8 cellular contexts compared by ENCODE assay signal in the genomic region with DNA sequence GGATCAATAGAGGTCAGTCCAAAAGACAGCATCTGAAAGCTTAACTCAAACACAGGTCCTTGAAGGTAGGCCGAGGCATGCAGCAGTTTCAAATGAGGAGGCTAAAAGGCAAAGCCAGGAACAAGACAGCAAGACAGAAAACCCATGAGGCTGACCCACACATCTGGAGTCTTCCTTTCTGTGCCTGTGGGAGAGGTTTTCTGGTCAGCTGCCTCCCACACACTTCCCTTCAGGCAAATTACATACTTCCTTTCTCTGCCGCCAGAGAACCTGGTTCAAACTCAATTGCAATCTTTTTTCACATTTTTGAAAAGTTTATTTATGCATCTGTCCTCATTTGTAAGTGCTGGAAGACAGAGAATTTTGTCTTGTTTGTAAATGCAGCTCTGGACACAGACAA. TPM values are rescaled to one million over a fixed set of nuclear protein-coding genes. Genes with fewer than 3 reads are reported as not detected.
DNase-seq lines count a peak whose midpoint lies in the region; ATAC-seq and TF ChIP-seq lines count a peak whose summit lies in the region.

No MANE protein-coding gene starts in this region.

- peak; percentile 83 for ATAC-seq in HG02973 (IDR thresholded peaks at IDR 0.05; ENCODE audit: unreplicated experiment)
- peak; percentile 60 to 69 for ATAC-seq in lower lobe of right lung

- no peaks in the 10 kb centered on the region for H3K9me3 ChIP-seq in lower lobe of right lung
- no peaks in the 10 kb centered on the region for H3K9me3 ChIP-seq in stomach

- H3K27me3 Mint-ChIP-seq in activated naive CD4-positive, alpha-beta T cell treated with anti-CD3 and anti-CD28 coated beads for 36 hours (ENCODE audit: low read depth) = no peaks in the 10 kb centered on the region

- H3K4me3 ChIP-seq in lower lobe of right lung (no peak overlapping the region), stomach (no peak overlapping the region)

- WGBS in stomach, 5 donors = 43 to 81% (median 62%) methylated on average over 2 of the region's 2 CpGs

- TF ChIP-seq CTCF in lower lobe of right lung (IDR thresholded peaks at IDR 0.05) = no peak
- no peak for TF ChIP-seq CTCF in stomach (IDR thresholded peaks at IDR 0.05)

- TF ChIP-seq EP300 in stomach (IDR thresholded peaks at IDR 0.05) = no peak

- peaks cover 21% of the 10 kb centered on the region for H3K36me3 ChIP-seq in lower lobe of right lung
- peaks cover 0 to 15% (median 5%) of the 10 kb centered on the region in 4 donors for H3K36me3 ChIP-seq in stomach

- no peak for TF ChIP-seq POLR2A in stomach (IDR thresholded peaks at IDR 0.05)

- no peaks in the 10 kb centered on the region for H3K9me3 Mint-ChIP-seq in activated naive CD4-positive, alpha-beta T cell treated with anti-CD3 and anti-CD28 coated beads for 36 hours

- intact Hi-C loops in activated naive CD4-positive, alpha-beta T cell treated with anti-CD3 and anti-CD28 coated beads for 36 hours (cut with micrococcal nuclease) = no loop called here
- intact Hi-C loops in lower lobe of right lung (cut with DNase I) (no loop called here), stomach (cut with DNase I; ENCODE audit: low total_unique reads) (no loop called here)

- H3K27ac ChIP-seq in lower lobe of right lung (peak overlapping the region; percentile 1), stomach (peak overlapping the region in 1 of 5 donors; percentile 46)

- H3K27me3 ChIP-seq in lower lobe of right lung (ENCODE audit: low read depth) (no peaks in the 10 kb centered on the region), stomach (no peaks in the 10 kb centered on the region)

- peak; percentile 18 for DNase-seq in activated naive CD4-positive, alpha-beta T cell treated with anti-CD3 and anti-CD28 coated beads for 36 hours
- no peak for DNase-seq in activated naive CD4-positive, alpha-beta T cell (lab: John Stamatoyannopoulos, UW)
- DNase-seq in UCSD-AML1 (lab: John Stamatoyannopoulos, UW; ENCODE audit: unreplicated experiment) (peak; percentile 60), lower lobe of right lung (no peak), NCI-H446 (lab: John Stamatoyannopoulos, UW) (no peak), stomach (no peak)
- DNase-seq in activated effector memory CD4-positive, alpha-beta T cell treated with Interleukin-2 at 50 U/mL for 16 hours = no peak

- peak overlapping the region; percentile 47 for H3K27ac Mint-ChIP-seq in activated naive CD4-positive, alpha-beta T cell treated with anti-CD3 and anti-CD28 coated beads for 36 hours

- no peak overlapping the region for H3K4me3 Mint-ChIP-seq in activated naive CD4-positive, alpha-beta T cell treated with anti-CD3 and anti-CD28 coated beads for 36 hours

- H3K36me3 Mint-ChIP-seq in activated naive CD4-positive, alpha-beta T cell treated with anti-CD3 and anti-CD28 coated beads for 36 hours (ENCODE audit: low read depth) = peaks cover 6% of the 10 kb centered on the region

- CTCF ChIA-PET in activated naive CD4-positive, alpha-beta T cell treated with anti-CD3 and anti-CD28 coated beads for 36 hours (lab: Charles Lee) = interaction anchor here (0.6 to 4.1 kb wide), 6 partner anchors 12 to 179 kb away, joined by 3 to 48 read pairs (median 4); no protein-coding TSS in a partner anchor

- H3K4me1 ChIP-seq in lower lobe of right lung = peaks cover 19% of the 10 kb centered on the region
- H3K4me1 ChIP-seq in stomach = peaks cover 0 to 8% (median 0%) of the 10 kb centered on the region in 4 donors

- H3K4me1 Mint-ChIP-seq in activated naive CD4-positive, alpha-beta T cell treated with anti-CD3 and anti-CD28 coated beads for 36 hours (ENCODE audit: low read depth) = peaks cover 34% of the 10 kb centered on the region

RNA-seq across cellular contexts. Expression of gene CRTAM, which starts 29.8 kb away (rescaled TPM):
- under 1 TPM; 0.20 to 0.38 TPM for total RNA-seq in activated naive CD4-positive, alpha-beta T cell treated with anti-CD3 and anti-CD28 coated beads for 36 hours
- 11.1 TPM for total RNA-seq in lower lobe of right lung
- 1 to 10 TPM in 1 of 5 donors, not detected in 4; 4.6 TPM for total RNA-seq in stomach
- under 1 TPM in 1 of 3 donors, not detected in 2; 0.08 TPM for polyA plus RNA-seq in stomach

Comparison
In these comparisons a context has a peak if more than half of its experiments do, and no peak if none do; other contexts are left out.
1. DNase-seq: peak in activated naive CD4-positive, alpha-beta T cell treated with anti-CD3 and anti-CD28 coated beads for 36 hours (single experiment) and UCSD-AML1 (single experiment); none in activated naive CD4-positive, alpha-beta T cell (0 of 4), lower lobe of right lung (single experiment), activated effector memory CD4-positive, alpha-beta T cell treated with Interleukin-2 at 50 U/mL for 16 hours (single experiment), NCI-H446 (0 of 2) and stomach (single experiment).